Comparison of ENCODE assay signal across 1 cellular context in genomic region chr20:407953-408842, GRCh38.
TF ChIP-seq lines count a peak whose summit lies in the region.

Gene RBCK1, plus strand, starts transcription at chr20:408299. Its CDS starts 459 bp downstream, at chr20:408758.

TF ChIP-seq in K562, 482 proteins besides CTCF, POLR2A, EP300 and RAD21 (continued from another document and continues in another):
- TF ChIP-seq NEUROD1 (IDR thresholded peaks at IDR 0.05; ENCODE audit: borderline replicate concordance, low read depth, low read length, partially characterized antibody), result peak; percentile 22
- TF ChIP-seq HDAC8 (tag; IDR thresholded peaks at IDR 0.05), result no peak
- TF ChIP-seq GTF2A2 (tag; IDR thresholded peaks at IDR 0.05), result no peak
- TF ChIP-seq MITF (IDR thresholded peaks at IDR 0.05), result no peak
- peak; percentile 35; the same call in 1 of the 2 replicates for TF ChIP-seq SP1 (CRISPR knock-in tag; IDR thresholded peaks at IDR 0.05)
- TF ChIP-seq KDM4B (IDR thresholded peaks at IDR 0.05; ENCODE audit: borderline replicate concordance in 2 of 2, low read depth in 1 of 2), result peak in 1 of 2 experiments; percentile 38; a peak in 1 of 4 replicates
- no peak for TF ChIP-seq ZNF407 (IDR thresholded peaks at IDR 0.05; ENCODE audit: low read depth)
- TF ChIP-seq MLLT1 (IDR thresholded peaks at IDR 0.05), result 0 out of 4 replicates have a peak, but pooled peaks of 1 of the 2 experiments have one; percentile 27
- TF ChIP-seq ETS1 (conservative IDR thresholded peaks at IDR 0.05; ENCODE audit: control insufficient read depth, low read depth, low read length), result peak; percentile 74
- peak; percentile 64 for TF ChIP-seq FIP1L1 (IDR thresholded peaks at IDR 0.05; ENCODE audit: low read depth, low read length, poor library complexity, severe bottlenecking)
- no peak for TF ChIP-seq HINFP (tag; conservative IDR thresholded peaks at IDR 0.05; ENCODE audit: low read depth)
- TF ChIP-seq U2AF1 (optimal IDR thresholded peaks at IDR 0.05; ENCODE audit: low read depth, low read length), result peak; percentile 61
- TF ChIP-seq RBFOX2 (IDR thresholded peaks at IDR 0.05; ENCODE audit: low read depth, low read length), result peak; percentile 86
- TF ChIP-seq HDAC1 (IDR thresholded peaks at IDR 0.05), result peak in 1 of 2 experiments; percentile 78; a peak in 1 of 4 replicates
- peak; percentile 96 for TF ChIP-seq ARID4B (CRISPR knock-in tag; IDR thresholded peaks at IDR 0.05)
- peak; percentile 79; the same call in 1 of the 2 replicates for TF ChIP-seq NKRF (IDR thresholded peaks at IDR 0.05; ENCODE audit: borderline replicate concordance)
- no peak for TF ChIP-seq ZNF436 (CRISPR knock-in tag; IDR thresholded peaks at IDR 0.05)
- no peak for TF ChIP-seq FOSL1 (tag; conservative IDR thresholded peaks at IDR 0.05)
- no peak for TF ChIP-seq E2F8 (IDR thresholded peaks at IDR 0.05; ENCODE audit: low read depth, partially characterized antibody)
- peak in 1 of 2 experiments; percentile 51 for TF ChIP-seq E2F6 (IDR thresholded peaks at IDR 0.05; ENCODE audit: borderline replicate concordance in 1 of 2, extremely low read depth in 1 of 2, insufficient read depth in 1 of 2, insufficient read length in 1 of 2, low read depth in 1 of 2, low read length in 1 of 2, poor library complexity in 1 of 2, severe bottlenecking in 1 of 2)
- TF ChIP-seq FOXM1 (IDR thresholded peaks at IDR 0.05; ENCODE audit: low read depth), result peak; percentile 88
- 0 out of 2 replicates have a peak, but pooled peaks have one; percentile 77 for TF ChIP-seq FOXM1 (CRISPR knock-in tag; IDR thresholded peaks at IDR 0.05; ENCODE audit: low read depth)
- TF ChIP-seq NR2C2 (CRISPR knock-in tag; IDR thresholded peaks at IDR 0.05), result no peak
- TF ChIP-seq NR2C2 (tag; IDR thresholded peaks at IDR 0.05), result no peak
- TF ChIP-seq DACH1 (IDR thresholded peaks at IDR 0.05; ENCODE audit: partially characterized antibody), result no peak
